ENCODE assay signal across 8 cellular contexts in genomic region chr22:42855726-42856125, GRCh38. TPM values are rescaled to one million over a fixed set of nuclear protein-coding genes. Genes with fewer than 3 reads are reported as not detected.
DNase-seq lines count a peak whose midpoint lies in the region; ATAC-seq and TF ChIP-seq lines count a peak whose summit lies in the region.

No MANE protein-coding gene starts in this region.

- peaks cover 0 to 1% (median 0%) of the 10 kb centered on the region in 4 donors for H3K36me3 ChIP-seq in right lobe of liver
- H3K36me3 ChIP-seq in tibial artery: peaks cover 0 to 5% (median 0%) of the 10 kb centered on the region in 3 donors

- H3K27me3 Mint-ChIP-seq in activated CD8-positive, alpha-beta memory T cell treated with anti-CD3 and anti-CD28 coated beads, Interleukin-2, amount 10 ng/mL, durations not matched to agents 7 days and 5 days: no peaks in the 10 kb centered on the region

- H3K4me1 ChIP-seq in right lobe of liver (peaks cover 0 to 13% (median 4%) of the 10 kb centered on the region in 4 donors), tibial artery (peaks cover 0 to 38% (median 16%) of the 10 kb centered on the region in 4 donors)

- intact Hi-C loops in right lobe of liver (cut with DNase I): no loop called here
- intact Hi-C loops in tibial artery (cut with DNase I; ENCODE audit: low total_unique reads): no loop called here

- TF ChIP-seq CTCF in right lobe of liver (IDR thresholded peaks at IDR 0.05) (no peak), tibial artery (IDR thresholded peaks at IDR 0.05) (no peak)

- H3K27ac ChIP-seq in angular gyrus (ENCODE audit: low read depth, low read length): peak overlapping the region; percentile 16
- peak overlapping the region; percentile 98 to 99 (median 99) for H3K27ac ChIP-seq in right lobe of liver
- peak overlapping the region; percentile 98 for H3K27ac ChIP-seq in tibial artery

- no peaks in the 10 kb centered on the region for H3K9me3 Mint-ChIP-seq in activated CD8-positive, alpha-beta memory T cell treated with anti-CD3 and anti-CD28 coated beads, Interleukin-2, amount 10 ng/mL, durations not matched to agents 7 days and 5 days (ENCODE audit: low read depth)

- 47% methylated on average over 4 of the region's 4 CpGs for WGBS in right lobe of liver (ENCODE audit: insufficient coverage, low coverage, low lambda C conversion rate, missing lambda C conversion rate)

- peak overlapping the region; percentile 84 for H3K4me3 Mint-ChIP-seq in activated CD8-positive, alpha-beta memory T cell treated with anti-CD3 and anti-CD28 coated beads, Interleukin-2, amount 10 ng/mL, durations not matched to agents 7 days and 5 days

- peaks cover 6% of the 10 kb centered on the region for H3K36me3 Mint-ChIP-seq in activated CD8-positive, alpha-beta memory T cell treated with anti-CD3 and anti-CD28 coated beads, Interleukin-2, amount 10 ng/mL, durations not matched to agents 7 days and 5 days

- DNase-seq in activated CD8-positive, alpha-beta memory T cell treated with anti-CD3 and anti-CD28 coated beads, Interleukin-2, amount 10 ng/mL, durations not matched to agents 7 days and 5 days: no peak
- no peak for DNase-seq in activated CD8-positive, alpha-beta memory T cell treated with anti-CD3 and anti-CD28 coated beads for 24 hours
- DNase-seq in right lobe of liver: no peak
- no peak for DNase-seq in tibial artery
- no peak for DNase-seq in superior temporal gyrus (ENCODE audit: extremely low spot score)

- H3K4me3 ChIP-seq in right lobe of liver (peak overlapping the region; percentile 87 to 94 (median 90)), tibial artery (peak overlapping the region; percentile 88 to 95)

- no peaks in the 10 kb centered on the region for H3K9me3 ChIP-seq in right lobe of liver
- H3K9me3 ChIP-seq in tibial artery: no peaks in the 10 kb centered on the region

- CTCF ChIA-PET in activated CD8-positive, alpha-beta memory T cell treated with anti-CD3 and anti-CD28 coated beads, Interleukin-2, amount 10 ng/mL, durations not matched to agents 7 days and 5 days (lab: Charles Lee): interaction anchor here (1.1 to 8.7 kb wide), 3 partner anchors 12 to 234 kb away, joined by 3 to 66 read pairs (median 4); no protein-coding TSS in a partner anchor

- no peak for ATAC-seq in activated CD8-positive, alpha-beta memory T cell treated with anti-CD3 and anti-CD28 coated beads, Interleukin-2, amount 10 ng/mL, durations not matched to agents 7 days and 5 days
- ATAC-seq in right lobe of liver (no peak), HG02885 (IDR thresholded peaks at IDR 0.05; ENCODE audit: poor library complexity, unreplicated experiment) (no peak), GM18517 (IDR thresholded peaks at IDR 0.05; ENCODE audit: unreplicated experiment) (no peak)

- H3K27ac Mint-ChIP-seq in activated CD8-positive, alpha-beta memory T cell treated with anti-CD3 and anti-CD28 coated beads, Interleukin-2, amount 10 ng/mL, durations not matched to agents 7 days and 5 days: no peak overlapping the region

- H3K27me3 ChIP-seq in right lobe of liver (no peaks in the 10 kb centered on the region), tibial artery (no peaks in the 10 kb centered on the region)

- TF ChIP-seq POLR2A in right lobe of liver (IDR thresholded peaks at IDR 0.05): no peak

- peaks cover 10% of the 10 kb centered on the region for H3K4me1 Mint-ChIP-seq in activated CD8-positive, alpha-beta memory T cell treated with anti-CD3 and anti-CD28 coated beads, Interleukin-2, amount 10 ng/mL, durations not matched to agents 7 days and 5 days

RNA-seq across cellular contexts. Expression of gene ARFGAP3, which starts 1.3 kb away (rescaled TPM):
- 10 to 100 TPM; 31.2 to 35.4 TPM for total RNA-seq in activated CD8-positive, alpha-beta memory T cell treated with anti-CD3 and anti-CD28 coated beads, Interleukin-2, amount 10 ng/mL, durations not matched to agents 7 days and 5 days
- 10 to 100 TPM; 19.8 to 48.4 (median 30.4) TPM for total RNA-seq in right lobe of liver

Comparison
In these comparisons a context has a peak if more than half of its experiments do, and no peak if none do; other contexts are left out.
1. H3K27ac ChIP-seq: peak in every context shown above with its lines; median percentile 99 in right lobe of liver; 98 in tibial artery; 16 in angular gyrus.